ENCODE assay signal across 8 cellular contexts in the genomic region with DNA sequence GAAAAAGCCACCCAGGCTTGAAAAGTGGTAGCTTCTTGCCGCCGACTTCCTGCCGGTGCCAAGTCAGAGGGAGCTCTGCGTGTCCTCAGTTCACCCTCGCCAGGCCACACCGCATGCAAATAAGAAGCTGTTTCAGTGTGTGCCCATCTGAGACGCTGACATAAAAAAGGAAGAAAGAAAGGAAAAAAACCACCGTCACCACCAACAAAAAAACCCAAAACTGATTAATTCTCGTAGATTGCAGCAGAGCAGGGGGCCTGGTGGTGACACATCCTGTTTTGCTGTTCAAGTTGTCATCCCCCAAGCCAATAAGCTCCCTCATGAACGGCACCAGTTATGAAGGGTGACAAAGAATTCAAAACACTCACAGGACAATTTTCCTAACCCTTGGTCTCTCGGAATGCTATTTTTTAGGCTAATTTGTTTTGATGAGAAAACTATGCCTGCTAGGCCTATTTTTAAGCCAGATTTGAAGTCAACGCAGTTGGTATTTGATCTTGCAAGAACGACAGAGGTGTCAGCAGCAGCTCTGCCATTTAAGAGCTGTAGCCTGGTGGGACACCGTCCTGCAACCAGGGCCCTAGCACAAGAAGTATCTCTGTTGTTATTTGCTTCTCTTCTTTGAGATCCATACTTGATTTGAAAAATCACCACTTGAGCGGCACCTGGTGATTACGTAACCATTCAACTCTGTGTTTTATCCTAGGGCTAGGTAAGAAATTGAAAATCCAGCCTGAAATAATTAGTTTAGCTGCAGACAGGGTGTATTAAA.
DNase-seq lines count a peak whose midpoint lies in the region; ATAC-seq and TF ChIP-seq lines count a peak whose summit lies in the region.

No MANE protein-coding gene starts in this region.

- peaks cover 5% of the 10 kb centered on the region for H3K9me3 Mint-ChIP-seq in nephron

- H3K27ac ChIP-seq in VCaP = peak overlapping the region; percentile 68
- H3K27ac ChIP-seq in brain microvascular endothelial cell = no peak overlapping the region
- no peak overlapping the region for H3K27ac ChIP-seq in substantia nigra (ENCODE audit: low read depth, low read length, poor library complexity, severe bottlenecking)

- H3K4me3 Mint-ChIP-seq in nephron = no peak overlapping the region

- H3K4me3 ChIP-seq in AG09309 (ENCODE audit: control insufficient read depth, low read depth, low read length) (no peak overlapping the region), brain microvascular endothelial cell (ENCODE audit: low read depth, low read length) (no peak overlapping the region), H7 (ENCODE audit: insufficient read depth, low read depth, low read length) (no peak overlapping the region)

- DNase-seq in AG09309 (ENCODE audit: low read depth) (peak; percentile 7), brain microvascular endothelial cell (peak; percentile 1), substantia nigra (lab: John Stamatoyannopoulos, UW) (peak in 41 of 49 donors; percentile 21 to 80 (median 55)), H7 (no peak)

- TF ChIP-seq CTCF in AG09309 (IDR thresholded peaks at IDR 0.05; ENCODE audit: control insufficient read depth, insufficient read depth, low read depth, low read length, missing control alignments) = no peak
- no peak for TF ChIP-seq CTCF in VCaP (conservative IDR thresholded peaks at IDR 0.05)
- TF ChIP-seq CTCF in brain microvascular endothelial cell (IDR thresholded peaks at IDR 0.05; ENCODE audit: low read depth, low read length, missing control alignments) = no peak
- TF ChIP-seq CTCF in nephron (IDR thresholded peaks at IDR 0.05; ENCODE audit: unreplicated experiment in 3 of 3) = no peak

- ATAC-seq in GM19395 (IDR thresholded peaks at IDR 0.05; ENCODE audit: unreplicated experiment) = peak; percentile 97
- peak; percentile 83 for ATAC-seq in HG03469 (IDR thresholded peaks at IDR 0.05; ENCODE audit: unreplicated experiment)

- no peaks in the 10 kb centered on the region for H3K27me3 ChIP-seq in brain microvascular endothelial cell (replicated peaks)
- no peaks in the 10 kb centered on the region for H3K27me3 ChIP-seq in H7 (ENCODE audit: control insufficient read depth, insufficient read depth, low read length)

- H3K36me3 Mint-ChIP-seq in nephron (ENCODE audit: low read depth) = no peaks in the 10 kb centered on the region

- H3K27me3 Mint-ChIP-seq in nephron (ENCODE audit: low read depth) = peaks cover 4% of the 10 kb centered on the region

- H3K36me3 ChIP-seq in brain microvascular endothelial cell (replicated peaks) = no peaks in the 10 kb centered on the region
- no peaks in the 10 kb centered on the region for H3K36me3 ChIP-seq in H7 (replicated peaks; ENCODE audit: control insufficient read depth, insufficient read depth, low read length)

- in situ Hi-C loops in brain microvascular endothelial cell (cut with HindIII; ENCODE audit: low pct_ligation_motif_present, low sequenced_read_pairs) = no loop called here

- H3K4me1 Mint-ChIP-seq in nephron = peaks cover 10% of the 10 kb centered on the region

- peak overlapping the region in 2 of 3 experiments; percentile 42 to 50 for H3K27ac Mint-ChIP-seq in nephron
